In genomic region chr13:36297600-36298338, GRCh38 we compare ENCODE assay signal across 8 cellular contexts. TPM values are rescaled to one million over a fixed set of nuclear protein-coding genes. Genes with fewer than 3 reads are reported as not detected.
A peak's percentile ranks its signal among the peaks of the same experiment; 100 is the strongest.
DNase-seq lines count a peak whose midpoint lies in the region; ATAC-seq and TF ChIP-seq lines count a peak whose summit lies in the region.

Gene CCDC169, minus strand, starts transcription at chr13:36297814. Its CDS starts 95 bp downstream, at chr13:36297719.

- H3K36me3 ChIP-seq in ES-I3 (ENCODE audit: insufficient read depth, low read length): peaks cover 26% of the 10 kb centered on the region

- peak; percentile 68 for DNase-seq in NOMO-1 treated with dmso at 0.1 percent for 144 hours (lab: John Stamatoyannopoulos, UW; ENCODE audit: unreplicated experiment)
- peak; percentile 49 for DNase-seq in activated T-cell treated with anti-CD3 and anti-CD28 coated beads for 24 hours (ENCODE audit: low read depth)
- DNase-seq in epithelial cell of esophagus (ENCODE audit: low read depth): peak; percentile 58
- peak; percentile 22 to 37 for DNase-seq in stimulated activated CD8-positive, alpha-beta memory T cell treated with anti-CD3 and anti-CD28 coated beads, Interleukin-15, amount 100 ng/mL, for 48 hours (ENCODE audit: low read depth in 2 of 2)

- H3K27me3 ChIP-seq in mononuclear cell (ENCODE audit: insufficient read depth, low read length): peaks cover 21% of the 10 kb centered on the region

- no peak for TF ChIP-seq CTCF in epithelial cell of esophagus (IDR thresholded peaks at IDR 0.05; ENCODE audit: insufficient read depth, low read depth, low read length, missing control alignments)

- H3K4me3 ChIP-seq in epithelial cell of esophagus (ENCODE audit: low read length) (peak within 1 kb of the TSS; percentile 64), mononuclear cell (ENCODE audit: low read length) (peak within 1 kb of the TSS; percentile 50)

- H3K9me3 ChIP-seq in ES-I3 (ENCODE audit: control insufficient read depth, insufficient read depth, low read length): peaks cover under 1% of the 10 kb centered on the region
- no peaks in the 10 kb centered on the region for H3K9me3 ChIP-seq in mononuclear cell (ENCODE audit: low read depth, low read length)

- ATAC-seq in HG02884 (IDR thresholded peaks at IDR 0.05; ENCODE audit: unreplicated experiment) (peak; percentile 43), HG03280 (IDR thresholded peaks at IDR 0.05; ENCODE audit: unreplicated experiment) (no peak)

- H3K4me1 ChIP-seq in ES-I3 (ENCODE audit: insufficient read depth, low read length) (peaks cover 24% of the 10 kb centered on the region), mononuclear cell (ENCODE audit: insufficient read depth, low read length) (peaks cover 7% of the 10 kb centered on the region)

- H3K9ac ChIP-seq in ES-I3 (ENCODE audit: low read depth, low read length): peak within 1 kb of the TSS; percentile 100

RNA-seq across cellular contexts. Expression of gene CCDC169, which starts in this region (rescaled TPM):
- total RNA-seq in mononuclear cell: not detected
